8 cellular contexts compared by ENCODE assay signal in genomic region chr17:6640536-6641373, GRCh38. TPM values are rescaled to one million over a fixed set of nuclear protein-coding genes. Genes with fewer than 3 reads are reported as not detected.
DNase-seq lines count a peak whose midpoint lies in the region; ATAC-seq and TF ChIP-seq lines count a peak whose summit lies in the region.

Gene KIAA0753, minus strand, starts transcription at chr17:6640711. Its CDS starts 5,608 bp downstream, at chr17:6635103.
Gene TXNDC17, plus strand, starts transcription at chr17:6641060. Its CDS starts 23 bp downstream, at chr17:6641083.

- peak within 1 kb of the TSS; percentile 96 for H3K4me2 ChIP-seq in skeletal muscle satellite cell (ENCODE audit: low read length)

- ATAC-seq in GM18520 (IDR thresholded peaks at IDR 0.05; ENCODE audit: unreplicated experiment) (peak; percentile 83), HG03064 (IDR thresholded peaks at IDR 0.05; ENCODE audit: low read depth, unreplicated experiment) (peak; percentile 84)

- H3K36me3 ChIP-seq in brain microvascular endothelial cell (replicated peaks), result peaks cover 3% of the 10 kb centered on the region
- H3K36me3 ChIP-seq in iPS-18a (ENCODE audit: control insufficient read depth, low read depth, low read length), result peaks cover 30% of the 10 kb centered on the region
- H3K36me3 ChIP-seq in skeletal muscle satellite cell (ENCODE audit: insufficient read depth, low read length), result peaks cover 26% of the 10 kb centered on the region

- peak within 1 kb of the TSS; percentile 93 for H3K27ac ChIP-seq in 22Rv1
- H3K27ac ChIP-seq in brain microvascular endothelial cell, result peak within 1 kb of the TSS; percentile 66
- peak within 1 kb of the TSS; percentile 84 for H3K27ac ChIP-seq in iPS-18a (ENCODE audit: low read length)

- no peaks in the 10 kb centered on the region for H3K27me3 ChIP-seq in brain microvascular endothelial cell (replicated peaks)
- H3K27me3 ChIP-seq in iPS-18a (ENCODE audit: control insufficient read depth, insufficient read depth, low read length), result no peaks in the 10 kb centered on the region
- H3K27me3 ChIP-seq in skeletal muscle satellite cell (ENCODE audit: control insufficient read depth, insufficient read depth, low read length), result no peaks in the 10 kb centered on the region

- H3K9ac ChIP-seq in iPS-18a (ENCODE audit: low read length) (peak within 1 kb of the TSS; percentile 88), skeletal muscle satellite cell (ENCODE audit: low read depth, low read length) (peak within 1 kb of the TSS; percentile 84)

- no peaks in the 10 kb centered on the region for H3K9me3 ChIP-seq in iPS-18a (ENCODE audit: control insufficient read depth, low read depth, low read length)
- no peaks in the 10 kb centered on the region for H3K9me3 ChIP-seq in skeletal muscle satellite cell (replicated peaks; ENCODE audit: low read length)

- peak; percentile 79 for DNase-seq in NCI-H2171 (lab: John Stamatoyannopoulos, UW)
- peak; percentile 92 for DNase-seq in UCSD-AML1 (lab: John Stamatoyannopoulos, UW; ENCODE audit: unreplicated experiment)
- peak; percentile 85 for DNase-seq in brain microvascular endothelial cell

- TF ChIP-seq CTCF in 22Rv1 (IDR thresholded peaks at IDR 0.05), result no peak
- no peak for TF ChIP-seq CTCF in brain microvascular endothelial cell (IDR thresholded peaks at IDR 0.05; ENCODE audit: low read depth, low read length, missing control alignments)

- in situ Hi-C loops in brain microvascular endothelial cell (cut with HindIII; ENCODE audit: low pct_ligation_motif_present, low sequenced_read_pairs), result no loop called here

- H3K4me1 ChIP-seq in iPS-18a (ENCODE audit: control insufficient read depth, low read depth, low read length) (peaks cover 9% of the 10 kb centered on the region), skeletal muscle satellite cell (ENCODE audit: control insufficient read depth, insufficient read depth, low read length) (peaks cover 35% of the 10 kb centered on the region)

- peak within 1 kb of the TSS; percentile 89 for H3K4me3 ChIP-seq in brain microvascular endothelial cell (ENCODE audit: low read depth, low read length)
- H3K4me3 ChIP-seq in iPS-18a (ENCODE audit: low read length), result peak within 1 kb of the TSS; percentile 89
- H3K4me3 ChIP-seq in skeletal muscle satellite cell (ENCODE audit: low read length), result peak within 1 kb of the TSS; percentile 81

RNA-seq across cellular contexts. Expression of gene KIAA0753, which starts in this region (rescaled TPM):
- total RNA-seq in skeletal muscle satellite cell (2012; rRNA removed), result 10.7 and 16.2 TPM in 2 replicates

RNA-seq across cellular contexts. Expression of gene TXNDC17, which starts in this region (rescaled TPM):
- 159 and 173 TPM in 2 replicates for total RNA-seq in skeletal muscle satellite cell (2012; rRNA removed)

Comparison
In these comparisons a context has a peak if more than half of its experiments do, and no peak if none do; other contexts are left out.
1. Peak in every context shown above with its lines: DNase-seq, ATAC-seq, H3K4me3 ChIP-seq and H3K27ac ChIP-seq.